24 cellular contexts compared by ENCODE assay signal in the genomic region with DNA sequence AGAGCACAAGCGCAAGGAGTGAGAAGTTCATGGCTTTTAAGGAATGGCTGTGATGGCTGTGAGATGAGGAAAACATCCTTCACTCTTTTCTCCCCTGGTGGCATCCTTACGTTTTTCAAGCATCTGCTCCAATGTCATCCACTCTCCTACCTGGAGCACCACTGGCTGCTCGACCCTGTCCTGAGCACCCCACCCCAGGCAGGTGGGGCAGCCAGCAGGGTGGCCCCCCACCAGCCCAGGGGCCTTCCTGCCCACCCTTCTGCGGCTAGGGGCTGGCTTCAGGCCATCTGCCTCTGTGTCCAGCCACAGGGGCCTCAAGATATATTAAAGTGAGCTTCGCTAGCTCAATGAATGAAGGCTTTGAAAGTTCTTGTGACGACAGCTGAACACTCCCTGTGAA. TPM values are rescaled to one million over a fixed set of nuclear protein-coding genes. Genes with fewer than 3 reads are reported as not detected.
"Had no signal": no experiment of that assay in that cellular context is flagged by ENCODE, and none has a peak within 500 bp of the region (broad histone marks: within the 10 kb centered on the region; RNA-seq: fewer than 3 reads in every experiment).

No MANE protein-coding gene starts in this region.

- ATAC-seq: esophagus mucosa, gastroesophageal sphincter, left cardiac atrium, left ventricle myocardium superior had no signal

- DNase-seq: effector memory CD4-positive, alpha-beta T cell; glutamatergic neuron; immature natural killer cell; left cardiac atrium; left ventricle myocardium superior; mesendoderm; naive B cell; ovary; sigmoid colon; stimulated activated CD4-positive, alpha-beta T cell treated with anti-CD3 and anti-CD28 coated beads, Interleukin-2, amount 100 ng/mL, for 24 hours; stimulated activated CD4-positive, alpha-beta T cell treated with anti-CD3 and anti-CD28 coated beads, Interleukin-4, amount 100 ng/mL, for 4 hours; stimulated activated naive CD4-positive, alpha-beta T cell; stomach; substantia nigra; transverse colon had no signal

- H3K4me3 ChIP-seq: gastroesophageal sphincter, ovary, right atrium auricular region, sigmoid colon, skin epidermis, stomach, thoracic aorta, transverse colon had no signal

- H3K4me3 Mint-ChIP-seq: immature natural killer cell had no signal

- H3K36me3 ChIP-seq: gastroesophageal sphincter, ovary, right atrium auricular region, sigmoid colon, stomach, thoracic aorta, transverse colon had no signal

- H3K4me1 ChIP-seq: right atrium auricular region, sigmoid colon had no signal

- H3K27ac ChIP-seq: gastroesophageal sphincter, ovary, right atrium auricular region, sigmoid colon, skin epidermis, stomach, thoracic aorta, transverse colon had no signal

- H3K27me3 ChIP-seq: gastroesophageal sphincter, ovary, right atrium auricular region, sigmoid colon, stomach, transverse colon had no signal

- H3K9me3 ChIP-seq: gastroesophageal sphincter, ovary, right atrium auricular region, sigmoid colon, stomach, thoracic aorta, transverse colon had no signal

- FAIRE-seq: endometrium, keratinocyte had no signal

RNA-seq across cellular contexts. Expression of gene ATP10A, which starts 56.1 kb away (rescaled TPM):
- total RNA-seq: lung microvascular endothelial cell had no signal
- polyA plus RNA-seq: keratinocyte, neural cell had no signal
